14 cellular contexts compared by ENCODE assay signal in genomic region chr6:109447087-109447486, GRCh38. TPM values are rescaled to one million over a fixed set of nuclear protein-coding genes. Genes with fewer than 3 reads are reported as not detected.
A peak's percentile ranks its signal among the peaks of the same experiment; 100 is the strongest.
DNase-seq lines count a peak whose midpoint lies in the region; ATAC-seq and TF ChIP-seq lines count a peak whose summit lies in the region.
"Had no signal": no experiment of that assay in that cellular context is flagged by ENCODE, and none has a peak within 500 bp of the region (broad histone marks: within the 10 kb centered on the region; RNA-seq: fewer than 3 reads in every experiment).

No MANE protein-coding gene starts in this region.

- DNase-seq in right atrium auricular region (ENCODE audit: low spot score) (peak; percentile 50), heart left ventricle (no peak), naive B cell (no peak), NCI-H524 (lab: John Stamatoyannopoulos, UW) (no peak), NCI-H2107 treated with DMSO at 0.1 percent for 48 hours (lab: John Stamatoyannopoulos, UW; ENCODE audit: unreplicated experiment) (no peak)
- DNase-seq in stimulated activated CD4-positive, alpha-beta T cell treated with anti-CD3 and anti-CD28 coated beads, Interleukin-4, amount 100 ng/mL, for 4 hours, result no peak
- DNase-seq: Caco-2, Karpas-422, MM.1S, NCI-H1105, NCI-H1694 treated with DMSO at 0.1 percent for 48 hours, NCI-H748 treated with DMSO at 0.1 percent for 48 hours, PC-3 had no signal

- TF ChIP-seq POLR2A in heart left ventricle (IDR thresholded peaks at IDR 0.05), result no peak

- H3K9me3 ChIP-seq in right atrium auricular region (no peaks in the 10 kb centered on the region), heart left ventricle (no peaks in the 10 kb centered on the region)
- H3K9me3 ChIP-seq: Caco-2 had no signal

- H3K36me3 ChIP-seq in right atrium auricular region (peaks cover 5% of the 10 kb centered on the region), heart left ventricle (peaks cover 0 to 47% (median 21%) of the 10 kb centered on the region in 9 donors)

- H3K4me3 ChIP-seq in right atrium auricular region, result no peak overlapping the region
- H3K4me3 ChIP-seq in heart left ventricle, result no peak overlapping the region

- intact Hi-C loops in heart left ventricle (cut with DNase I), result no loop called here

- H3K9me3 Mint-ChIP-seq in naive B cell, result peaks cover 0 to 2% (median 0%) of the 10 kb centered on the region in 7 donors

- H3K27ac ChIP-seq in right atrium auricular region, result no peak overlapping the region
- H3K27ac ChIP-seq in heart left ventricle, result no peak overlapping the region

- H3K27me3 Mint-ChIP-seq in naive B cell, result no peaks in the 10 kb centered on the region

- H3K4me1 Mint-ChIP-seq in naive B cell, result peaks cover 63 to 88% (median 83%) of the 10 kb centered on the region in 3 donors

- ATAC-seq in heart left ventricle (no peak), naive B cell (ENCODE audit: low read depth in 2 of 2) (no peak)

- H3K27ac Mint-ChIP-seq in naive B cell, result peak overlapping the region; percentile 61 to 98 (median 93)

- peaks cover 0 to 8% of the 10 kb centered on the region in 2 donors for H3K36me3 Mint-ChIP-seq in naive B cell

- WGBS in heart left ventricle, 4 donors, result 85 to 94% (median 91%) methylated on average over 10 of the region's 10 CpGs

- TF ChIP-seq CTCF in right atrium auricular region (IDR thresholded peaks at IDR 0.05) (no peak), heart left ventricle (IDR thresholded peaks at IDR 0.05) (no peak)

- H3K4me1 ChIP-seq in right atrium auricular region, result peaks cover 0 to under 1% of the 10 kb centered on the region in 2 donors
- H3K4me1 ChIP-seq in heart left ventricle, result peaks cover 0 to 14% (median 1%) of the 10 kb centered on the region in 12 donors

- H3K4me3 Mint-ChIP-seq in naive B cell, result peak overlapping the region in 1 of 8 donors; percentile 9
- H3K4me3 Mint-ChIP-seq: CD14-positive monocyte had no signal

- no peaks in the 10 kb centered on the region for H3K27me3 ChIP-seq in right atrium auricular region
- H3K27me3 ChIP-seq in heart left ventricle, result no peaks in the 10 kb centered on the region

RNA-seq across cellular contexts. Expression of gene SMPD2, which starts 6.6 kb away (rescaled TPM):
- total RNA-seq in right atrium auricular region, result 1 to 10 TPM; 5.5 TPM
- 1 to 10 TPM; 2.0 to 7.1 (median 4.1) TPM for total RNA-seq in heart left ventricle
- 1 to 10 TPM; 4.2 to 9.6 TPM for polyA plus RNA-seq in heart left ventricle
- 10 to 100 TPM; 24.1 to 45.5 (median 33.5) TPM for polyA plus RNA-seq in naive B cell (ENCODE audit: low read depth in 6 of 6)

RNA-seq across cellular contexts. Expression of gene PPIL6, which starts 6.7 kb away (rescaled TPM):
- total RNA-seq in right atrium auricular region, result 1 to 10 TPM; 6.9 to 9.1 TPM
- total RNA-seq in heart left ventricle, result 1 to 10 TPM; 1.5 to 6.5 (median 3.4) TPM
- 1 to 10 TPM in 1 of 2 donors, under 1 TPM in 1; 0.42 to 4.1 TPM for polyA plus RNA-seq in heart left ventricle
- 1 to 10 TPM; 1.1 to 3.9 (median 2.4) TPM for polyA plus RNA-seq in naive B cell (ENCODE audit: low read depth in 6 of 6)
- total RNA-seq: Caco-2 had no signal

RNA-seq across cellular contexts. Expression of gene MICAL1, which starts 8.5 kb away (rescaled TPM):
- 10 to 100 TPM in 1 of 2 donors, 1 to 10 TPM in 1; 4.5 to 11.6 TPM for total RNA-seq in right atrium auricular region
- total RNA-seq in heart left ventricle, result 10 to 100 TPM in 2 of 9 donors, 1 to 10 TPM in 7; 4.5 to 21.9 (median 5.5) TPM
- polyA plus RNA-seq in heart left ventricle, result 10 to 100 TPM in 1 of 2 donors, 1 to 10 TPM in 1; 8.4 to 10.2 TPM
- polyA plus RNA-seq in naive B cell (ENCODE audit: low read depth in 6 of 6), result 10 to 100 TPM in 5 of 6 donors, 1 to 10 TPM in 1; 8.4 to 26.7 (median 16.1) TPM

RNA-seq across cellular contexts. Expression of gene ZBTB24, which starts 35.9 kb away (rescaled TPM):
- total RNA-seq in right atrium auricular region (1 to 10 TPM; 3.7 to 4.5 TPM), heart left ventricle (1 to 10 TPM; 2.4 to 4.8 (median 3.1) TPM)
- polyA plus RNA-seq in heart left ventricle (1 to 10 TPM; 1.9 to 2.1 TPM), naive B cell (ENCODE audit: low read depth in 6 of 6) (10 to 100 TPM; 12.0 to 18.5 (median 16.3) TPM)
